2 cellular contexts compared by ENCODE assay signal in the genomic region with DNA sequence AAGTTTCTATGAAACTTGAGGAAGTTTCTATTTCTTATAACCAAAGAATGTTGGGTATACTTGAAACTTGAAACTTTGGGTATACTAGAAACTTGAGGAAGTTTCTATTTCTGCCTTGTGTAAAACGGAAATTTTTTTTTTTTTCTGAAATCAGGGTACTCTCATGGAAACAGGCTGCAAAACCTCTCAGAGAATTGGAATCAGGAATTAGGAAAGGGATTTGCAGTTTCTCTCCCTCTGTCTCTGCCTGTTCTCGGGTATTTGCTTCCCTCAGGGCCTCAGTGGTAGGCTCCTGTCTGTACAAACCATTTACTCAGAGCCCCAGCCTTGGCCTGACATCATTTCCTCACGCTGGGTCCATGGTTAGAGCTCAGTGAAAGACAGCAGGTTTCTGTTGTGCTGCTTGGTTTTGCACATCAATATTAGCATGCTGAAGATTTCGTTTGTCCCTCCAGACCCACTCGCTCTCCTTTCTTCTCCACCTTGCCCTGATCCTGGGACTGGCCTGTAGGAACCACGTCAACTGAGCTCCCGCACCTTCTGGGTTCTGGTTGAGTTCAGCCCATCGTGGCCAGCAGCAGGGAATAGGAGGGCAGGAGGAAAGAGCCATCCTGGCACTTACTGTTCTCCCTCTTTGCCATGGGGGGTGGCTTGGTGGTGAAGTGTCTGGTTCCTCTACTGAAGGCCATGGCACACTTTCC.
TF ChIP-seq lines count a peak whose summit lies in the region.

No MANE protein-coding gene starts in this region.

TF ChIP-seq in liver, 16 proteins besides CTCF, POLR2A, EP300 and RAD21:
- TF ChIP-seq, protein P1, sequence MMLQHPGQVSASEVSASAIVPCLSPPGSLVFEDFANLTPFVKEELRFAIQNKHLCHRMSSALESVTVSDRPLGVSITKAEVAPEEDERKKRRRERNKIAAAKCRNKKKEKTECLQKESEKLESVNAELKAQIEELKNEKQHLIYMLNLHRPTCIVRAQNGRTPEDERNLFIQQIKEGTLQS (IDR thresholded peaks at IDR 0.05): no peak
- no peak for TF ChIP-seq TAF1 (conservative IDR thresholded peaks at IDR 0.05)
- TF ChIP-seq, protein P2, sequence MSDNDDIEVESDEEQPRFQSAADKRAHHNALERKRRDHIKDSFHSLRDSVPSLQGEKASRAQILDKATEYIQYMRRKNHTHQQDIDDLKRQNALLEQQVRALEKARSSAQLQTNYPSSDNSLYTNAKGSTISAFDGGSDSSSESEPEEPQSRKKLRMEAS (IDR thresholded peaks at IDR 0.05): no peak
- no peak for TF ChIP-seq FOXA1 (IDR thresholded peaks at IDR 0.05)
- TF ChIP-seq RXRA (IDR thresholded peaks at IDR 0.05): no peak
- TF ChIP-seq NR2F2 (IDR thresholded peaks at IDR 0.05): no peak
- TF ChIP-seq EGR1 (IDR thresholded peaks at IDR 0.05; ENCODE audit: low read depth in 2 of 2): no peak
- no peak for TF ChIP-seq SP1 (IDR thresholded peaks at IDR 0.05)
- TF ChIP-seq GABPA (IDR thresholded peaks at IDR 0.05 in 1 of 2, conservative IDR thresholded peaks at IDR 0.05 in 1 of 2): no peak
- TF ChIP-seq HNF4A (conservative IDR thresholded peaks at IDR 0.05): no peak
- no peak for TF ChIP-seq FOXA2 (IDR thresholded peaks at IDR 0.05)

TF ChIP-seq in HepG2, 621 proteins besides CTCF, POLR2A, EP300 and RAD21:
- TF ChIP-seq, protein P3, sequence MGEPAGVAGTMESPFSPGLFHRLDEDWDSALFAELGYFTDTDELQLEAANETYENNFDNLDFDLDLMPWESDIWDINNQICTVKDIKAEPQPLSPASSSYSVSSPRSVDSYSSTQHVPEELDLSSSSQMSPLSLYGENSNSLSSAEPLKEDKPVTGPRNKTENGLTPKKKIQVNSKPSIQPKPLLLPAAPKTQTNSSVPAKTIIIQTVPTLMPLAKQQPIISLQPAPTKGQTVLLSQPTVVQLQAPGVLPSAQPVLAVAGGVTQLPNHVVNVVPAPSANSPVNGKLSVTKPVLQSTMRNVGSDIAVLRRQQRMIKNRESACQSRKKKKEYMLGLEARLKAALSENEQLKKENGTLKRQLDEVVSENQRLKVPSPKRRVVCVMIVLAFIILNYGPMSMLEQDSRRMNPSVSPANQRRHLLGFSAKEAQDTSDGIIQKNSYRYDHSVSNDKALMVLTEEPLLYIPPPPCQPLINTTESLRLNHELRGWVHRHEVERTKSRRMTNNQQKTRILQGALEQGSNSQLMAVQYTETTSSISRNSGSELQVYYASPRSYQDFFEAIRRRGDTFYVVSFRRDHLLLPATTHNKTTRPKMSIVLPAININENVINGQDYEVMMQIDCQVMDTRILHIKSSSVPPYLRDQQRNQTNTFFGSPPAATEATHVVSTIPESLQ (CRISPR knock-in tag; conservative IDR thresholded peaks at IDR 0.05): no peak
- TF ChIP-seq, protein P4, sequence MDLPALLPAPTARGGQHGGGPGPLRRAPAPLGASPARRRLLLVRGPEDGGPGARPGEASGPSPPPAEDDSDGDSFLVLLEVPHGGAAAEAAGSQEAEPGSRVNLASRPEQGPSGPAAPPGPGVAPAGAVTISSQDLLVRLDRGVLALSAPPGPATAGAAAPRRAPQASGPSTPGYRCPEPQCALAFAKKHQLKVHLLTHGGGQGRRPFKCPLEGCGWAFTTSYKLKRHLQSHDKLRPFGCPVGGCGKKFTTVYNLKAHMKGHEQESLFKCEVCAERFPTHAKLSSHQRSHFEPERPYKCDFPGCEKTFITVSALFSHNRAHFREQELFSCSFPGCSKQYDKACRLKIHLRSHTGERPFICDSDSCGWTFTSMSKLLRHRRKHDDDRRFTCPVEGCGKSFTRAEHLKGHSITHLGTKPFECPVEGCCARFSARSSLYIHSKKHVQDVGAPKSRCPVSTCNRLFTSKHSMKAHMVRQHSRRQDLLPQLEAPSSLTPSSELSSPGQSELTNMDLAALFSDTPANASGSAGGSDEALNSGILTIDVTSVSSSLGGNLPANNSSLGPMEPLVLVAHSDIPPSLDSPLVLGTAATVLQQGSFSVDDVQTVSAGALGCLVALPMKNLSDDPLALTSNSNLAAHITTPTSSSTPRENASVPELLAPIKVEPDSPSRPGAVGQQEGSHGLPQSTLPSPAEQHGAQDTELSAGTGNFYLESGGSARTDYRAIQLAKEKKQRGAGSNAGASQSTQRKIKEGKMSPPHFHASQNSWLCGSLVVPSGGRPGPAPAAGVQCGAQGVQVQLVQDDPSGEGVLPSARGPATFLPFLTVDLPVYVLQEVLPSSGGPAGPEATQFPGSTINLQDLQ (CRISPR knock-in tag; IDR thresholded peaks at IDR 0.05): no peak
- no peak for TF ChIP-seq ZNF3 (CRISPR knock-in tag; IDR thresholded peaks at IDR 0.05)
- no peak for TF ChIP-seq ZSCAN25 (CRISPR knock-in tag; IDR thresholded peaks at IDR 0.05)
- no peak for TF ChIP-seq MBD4 (IDR thresholded peaks at IDR 0.05; ENCODE audit: borderline replicate concordance, low read length)
- no peak for TF ChIP-seq ZNF10 (CRISPR knock-in tag; IDR thresholded peaks at IDR 0.05; ENCODE audit: borderline replicate concordance, low read depth)
- no peak for TF ChIP-seq ZNF564 (CRISPR knock-in tag; IDR thresholded peaks at IDR 0.05)
- TF ChIP-seq, protein P5, sequence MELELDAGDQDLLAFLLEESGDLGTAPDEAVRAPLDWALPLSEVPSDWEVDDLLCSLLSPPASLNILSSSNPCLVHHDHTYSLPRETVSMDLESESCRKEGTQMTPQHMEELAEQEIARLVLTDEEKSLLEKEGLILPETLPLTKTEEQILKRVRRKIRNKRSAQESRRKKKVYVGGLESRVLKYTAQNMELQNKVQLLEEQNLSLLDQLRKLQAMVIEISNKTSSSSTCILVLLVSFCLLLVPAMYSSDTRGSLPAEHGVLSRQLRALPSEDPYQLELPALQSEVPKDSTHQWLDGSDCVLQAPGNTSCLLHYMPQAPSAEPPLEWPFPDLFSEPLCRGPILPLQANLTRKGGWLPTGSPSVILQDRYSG (CRISPR knock-in tag; IDR thresholded peaks at IDR 0.05): no peak
- TF ChIP-seq, protein P6, sequence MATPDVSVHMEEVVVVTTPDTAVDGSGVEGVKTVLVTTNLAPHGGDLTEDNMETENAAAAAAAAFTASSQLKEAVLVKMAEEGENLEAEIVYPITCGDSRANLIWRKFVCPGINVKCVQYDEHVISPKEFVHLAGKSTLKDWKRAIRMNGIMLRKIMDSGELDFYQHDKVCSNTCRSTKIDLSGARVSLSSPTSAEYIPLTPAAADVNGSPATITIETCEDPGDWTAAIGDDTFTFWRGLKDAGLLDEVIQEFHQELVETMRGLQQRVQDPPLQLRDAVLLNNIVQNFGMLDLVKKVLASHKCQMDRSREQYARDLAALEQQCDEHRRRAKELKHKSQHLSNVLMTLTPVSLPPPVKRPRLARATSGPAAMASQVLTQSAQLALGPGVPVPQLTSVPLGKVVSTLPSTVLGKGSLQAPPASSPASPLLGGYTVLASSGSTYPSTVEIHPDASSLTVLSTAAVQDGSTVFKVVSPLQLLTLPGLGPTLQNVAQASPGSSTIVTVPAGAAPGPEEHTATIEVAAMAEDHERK (CRISPR knock-in tag; IDR thresholded peaks at IDR 0.05; ENCODE audit: low read depth): no peak
- no peak for TF ChIP-seq ZNF709 (CRISPR knock-in tag; IDR thresholded peaks at IDR 0.05)
- no peak for TF ChIP-seq KLF15 (CRISPR knock-in tag; IDR thresholded peaks at IDR 0.05; ENCODE audit: borderline replicate concordance)
- no peak for TF ChIP-seq MEIS2 (CRISPR knock-in tag; IDR thresholded peaks at IDR 0.05)
- TF ChIP-seq PCBP2 (optimal IDR thresholded peaks at IDR 0.05; ENCODE audit: low read depth, low read length, poor library complexity, severe bottlenecking): no peak
- no peak for TF ChIP-seq ZSCAN29 (CRISPR knock-in tag; conservative IDR thresholded peaks at IDR 0.05)
- TF ChIP-seq, protein P7, sequence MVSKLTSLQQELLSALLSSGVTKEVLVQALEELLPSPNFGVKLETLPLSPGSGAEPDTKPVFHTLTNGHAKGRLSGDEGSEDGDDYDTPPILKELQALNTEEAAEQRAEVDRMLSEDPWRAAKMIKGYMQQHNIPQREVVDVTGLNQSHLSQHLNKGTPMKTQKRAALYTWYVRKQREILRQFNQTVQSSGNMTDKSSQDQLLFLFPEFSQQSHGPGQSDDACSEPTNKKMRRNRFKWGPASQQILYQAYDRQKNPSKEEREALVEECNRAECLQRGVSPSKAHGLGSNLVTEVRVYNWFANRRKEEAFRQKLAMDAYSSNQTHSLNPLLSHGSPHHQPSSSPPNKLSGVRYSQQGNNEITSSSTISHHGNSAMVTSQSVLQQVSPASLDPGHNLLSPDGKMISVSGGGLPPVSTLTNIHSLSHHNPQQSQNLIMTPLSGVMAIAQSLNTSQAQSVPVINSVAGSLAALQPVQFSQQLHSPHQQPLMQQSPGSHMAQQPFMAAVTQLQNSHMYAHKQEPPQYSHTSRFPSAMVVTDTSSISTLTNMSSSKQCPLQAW (CRISPR knock-in tag; IDR thresholded peaks at IDR 0.05): no peak
- TF ChIP-seq MTA3 (CRISPR knock-in tag; IDR thresholded peaks at IDR 0.05): no peak
- TF ChIP-seq, protein P8, sequence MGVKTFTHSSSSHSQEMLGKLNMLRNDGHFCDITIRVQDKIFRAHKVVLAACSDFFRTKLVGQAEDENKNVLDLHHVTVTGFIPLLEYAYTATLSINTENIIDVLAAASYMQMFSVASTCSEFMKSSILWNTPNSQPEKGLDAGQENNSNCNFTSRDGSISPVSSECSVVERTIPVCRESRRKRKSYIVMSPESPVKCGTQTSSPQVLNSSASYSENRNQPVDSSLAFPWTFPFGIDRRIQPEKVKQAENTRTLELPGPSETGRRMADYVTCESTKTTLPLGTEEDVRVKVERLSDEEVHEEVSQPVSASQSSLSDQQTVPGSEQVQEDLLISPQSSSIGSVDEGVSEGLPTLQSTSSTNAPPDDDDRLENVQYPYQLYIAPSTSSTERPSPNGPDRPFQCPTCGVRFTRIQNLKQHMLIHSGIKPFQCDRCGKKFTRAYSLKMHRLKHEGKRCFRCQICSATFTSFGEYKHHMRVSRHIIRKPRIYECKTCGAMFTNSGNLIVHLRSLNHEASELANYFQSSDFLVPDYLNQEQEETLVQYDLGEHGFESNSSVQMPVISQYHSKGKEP (CRISPR knock-in tag; IDR thresholded peaks at IDR 0.05): no peak
- TF ChIP-seq, protein P9, sequence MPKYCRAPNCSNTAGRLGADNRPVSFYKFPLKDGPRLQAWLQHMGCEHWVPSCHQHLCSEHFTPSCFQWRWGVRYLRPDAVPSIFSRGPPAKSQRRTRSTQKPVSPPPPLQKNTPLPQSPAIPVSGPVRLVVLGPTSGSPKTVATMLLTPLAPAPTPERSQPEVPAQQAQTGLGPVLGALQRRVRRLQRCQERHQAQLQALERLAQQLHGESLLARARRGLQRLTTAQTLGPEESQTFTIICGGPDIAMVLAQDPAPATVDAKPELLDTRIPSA (CRISPR knock-in tag; IDR thresholded peaks at IDR 0.05; ENCODE audit: borderline replicate concordance): no peak
- TF ChIP-seq ZNF746 (CRISPR knock-in tag; IDR thresholded peaks at IDR 0.05): no peak
